ENCODE assay signal across 1 cellular context in the genomic region with DNA sequence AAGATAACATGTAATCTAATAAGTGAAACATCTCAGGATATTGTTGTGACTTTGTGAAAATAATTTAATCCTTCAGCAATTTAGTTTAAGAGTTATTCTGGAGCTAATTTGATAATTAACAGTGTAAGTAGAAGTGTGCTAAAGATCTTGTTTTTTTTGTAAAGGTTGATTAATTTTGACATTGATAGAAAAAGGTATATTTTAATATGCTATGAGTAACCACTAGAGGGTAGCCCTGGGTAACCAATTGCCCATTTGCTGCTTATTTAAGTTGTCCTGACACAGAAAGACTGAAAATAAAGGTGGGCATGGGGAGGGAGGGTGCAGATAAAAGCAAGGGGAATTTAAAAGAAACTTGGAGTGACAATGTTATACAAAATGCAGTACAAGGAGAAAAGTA.
TF ChIP-seq lines count a peak whose summit lies in the region.

No MANE protein-coding gene starts in this region.

TF ChIP-seq in IMR-90, 13 proteins besides CTCF, POLR2A, EP300 and RAD21:
- TF ChIP-seq SMC3 (IDR thresholded peaks at IDR 0.05; ENCODE audit: low read depth, low read length) = peak; percentile 14; the same call in 1 of the 2 replicates
